In the genomic region with DNA sequence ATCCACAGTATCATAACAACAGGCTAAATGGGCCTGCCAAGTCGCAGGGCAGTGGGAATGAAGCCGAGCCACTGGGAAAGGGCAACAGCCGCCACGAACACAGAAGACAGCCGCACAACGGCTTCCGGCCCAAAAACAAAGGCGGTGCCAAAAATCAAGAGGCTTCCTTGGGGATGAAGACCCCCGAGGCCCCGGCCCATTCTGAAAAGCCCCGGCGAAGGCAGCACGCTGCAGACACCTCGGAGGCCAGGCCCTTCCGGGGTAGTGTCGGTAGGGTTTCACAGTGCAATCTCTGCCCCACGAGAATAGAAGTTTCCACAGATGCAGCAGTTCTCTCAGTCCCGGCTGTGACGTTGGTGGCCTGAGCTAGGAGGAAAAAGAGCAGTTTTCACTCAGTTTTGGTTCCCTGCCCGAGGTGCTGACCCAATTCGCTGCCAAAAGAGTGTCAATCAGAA, we compare ENCODE assay signal across 17 cellular contexts. TPM values are rescaled to one million over a fixed set of nuclear protein-coding genes. Genes with fewer than 3 reads are reported as not detected.
DNase-seq lines count a peak whose midpoint lies in the region; ATAC-seq, FAIRE-seq and TF ChIP-seq lines count a peak whose summit lies in the region.
"Had no signal": no experiment of that assay in that cellular context is flagged by ENCODE, and none has a peak within 500 bp of the region (broad histone marks: within the 10 kb centered on the region; RNA-seq: fewer than 3 reads in every experiment).

No MANE protein-coding gene starts in this region.

- TF ChIP-seq POLR2A in endothelial cell of umbilical vein (IDR thresholded peaks at IDR 0.05; ENCODE audit: low read depth, low read length) (no peak), HepG2 (IDR thresholded peaks at IDR 0.05; ENCODE audit: insufficient read depth in 1 of 2, low read depth in 2 of 2, low read length in 2 of 2) (no peak), stomach (IDR thresholded peaks at IDR 0.05) (no peak)

- H3K9me3 ChIP-seq in PC-3 (ENCODE audit: low read length) (no peaks in the 10 kb centered on the region), endothelial cell of umbilical vein (replicated peaks; ENCODE audit: control insufficient read depth, insufficient read depth, low read length) (no peaks in the 10 kb centered on the region), HepG2 (ENCODE audit: low read length) (no peaks in the 10 kb centered on the region), stomach (no peaks in the 10 kb centered on the region)
- H3K9me3 ChIP-seq in effector memory CD4-positive, alpha-beta T cell (ENCODE audit: control insufficient read depth, low read length), result no peaks in the 10 kb centered on the region
- H3K9me3 ChIP-seq: upper lobe of right lung had no signal

- H3K9ac ChIP-seq in PC-3 (ENCODE audit: low read length) (no peak overlapping the region), endothelial cell of umbilical vein (replicated peaks; ENCODE audit: extremely low read depth, insufficient read depth, low read length) (no peak overlapping the region), HepG2 (ENCODE audit: insufficient read depth, low read depth, low read length) (no peak overlapping the region)

- H3K4me3 ChIP-seq in PC-3 (ENCODE audit: low read length), result no peak overlapping the region
- H3K4me3 ChIP-seq in endothelial cell of umbilical vein (replicated peaks in 1 of 3; ENCODE audit: insufficient read depth in 1 of 3, low read depth in 1 of 3, low read length in 3 of 3), result no peak overlapping the region
- no peak overlapping the region for H3K4me3 ChIP-seq in HepG2 (replicated peaks in 1 of 3; ENCODE audit: insufficient read depth in 1 of 3, low read depth in 2 of 3, low read length in 3 of 3)
- no peak overlapping the region for H3K4me3 ChIP-seq in stomach
- no peak overlapping the region for H3K4me3 ChIP-seq in effector memory CD4-positive, alpha-beta T cell (ENCODE audit: insufficient read depth, low read depth, low read length, poor library complexity, severe bottlenecking)
- H3K4me3 ChIP-seq: hepatocyte, upper lobe of right lung had no signal

- in situ Hi-C loops in HepG2 (cut with HindIII; ENCODE audit: extremely low pct_ligation_motif_present, low pct_unique_long_range_greater_than_20kb), result no loop called here
- in situ Hi-C loops in GM13977 (cut with MboI; ENCODE audit: low pct_unique_long_range_greater_than_20kb, low sequenced_read_pairs, unreplicated experiment), result no loop called here

- dilution Hi-C loops in endothelial cell of umbilical vein (cut with MboI; ENCODE audit: extremely low pct_ligation_motif_present, low sequenced_read_pairs), result no loop called here

- DNase-seq in PC-3 (no peak), endothelial cell of umbilical vein (ENCODE audit: low read depth, low spot score) (no peak), HepG2 (ENCODE audit: low spot score) (no peak), stomach (no peak), GOT3 (lab: John Stamatoyannopoulos, UW) (no peak), HT-29 (ENCODE audit: low spot score) (no peak), GM13977 (ENCODE audit: low spot score) (no peak)
- DNase-seq in effector memory CD4-positive, alpha-beta T cell, result no peak
- DNase-seq: activated CD4-positive, alpha-beta memory T cell treated with anti-CD3 and anti-CD28 coated beads, Interleukin-2, amount 10 ng/mL, durations not matched to agents 7 days and 5 days; activated effector memory CD4-positive, alpha-beta T cell treated with Interleukin-2 at 50 U/mL for 16 hours; DMS 273 treated with DMSO at 0.1 percent for 48 hours; NCI-H2081 treated with DMSO at 0.1 percent for 48 hours; SHP77; T1000; upper lobe of right lung had no signal

- peaks cover 36% of the 10 kb centered on the region for H3K4me1 ChIP-seq in PC-3 (ENCODE audit: insufficient read depth, low read length)
- H3K4me1 ChIP-seq in endothelial cell of umbilical vein (ENCODE audit: control insufficient read depth, extremely low read depth, insufficient read depth, low read length), result no peaks in the 10 kb centered on the region
- H3K4me1 ChIP-seq in HepG2 (ENCODE audit: insufficient read depth, low read length), result peaks cover 42% of the 10 kb centered on the region
- peaks cover 0 to 17% (median 3%) of the 10 kb centered on the region in 4 donors for H3K4me1 ChIP-seq in stomach
- no peaks in the 10 kb centered on the region for H3K4me1 ChIP-seq in effector memory CD4-positive, alpha-beta T cell (ENCODE audit: control insufficient read depth, insufficient read depth, low read length, poor library complexity, severe bottlenecking)
- H3K4me1 ChIP-seq: upper lobe of right lung had no signal

- H3K36me3 ChIP-seq in PC-3 (ENCODE audit: low read depth, low read length) (peaks cover 45% of the 10 kb centered on the region), endothelial cell of umbilical vein (ENCODE audit: control insufficient read depth in 2 of 2, extremely low read depth in 1 of 2, insufficient read depth in 2 of 2, low read length in 2 of 2) (peaks cover 4 to 7% of the 10 kb centered on the region in 2 experiments), HepG2 (replicated peaks in 1 of 2; ENCODE audit: control insufficient read depth in 1 of 2, insufficient read depth in 2 of 2, low read length in 2 of 2) (peaks cover 36 to 62% of the 10 kb centered on the region in 2 experiments), stomach (peaks cover 10 to 70% (median 67%) of the 10 kb centered on the region in 4 donors)
- no peaks in the 10 kb centered on the region for H3K36me3 ChIP-seq in effector memory CD4-positive, alpha-beta T cell (ENCODE audit: control insufficient read depth, insufficient read depth, low read length)

- no peak for TF ChIP-seq RAD21 in HepG2 (CRISPR knock-in tag; IDR thresholded peaks at IDR 0.05)

- no peaks in the 10 kb centered on the region for H3K9me1 ChIP-seq in endothelial cell of umbilical vein (replicated peaks; ENCODE audit: control insufficient read depth, extremely low read depth, insufficient read depth, low read length)

- H4K20me1 ChIP-seq in PC-3 (ENCODE audit: low read length), result no peaks in the 10 kb centered on the region
- H4K20me1 ChIP-seq in endothelial cell of umbilical vein (replicated peaks; ENCODE audit: control insufficient read depth, extremely low read depth, insufficient read depth, low read length), result no peaks in the 10 kb centered on the region
- no peaks in the 10 kb centered on the region for H4K20me1 ChIP-seq in HepG2 (ENCODE audit: insufficient read depth, low read length)

- WGBS in HepG2 (ENCODE audit: low lambda C conversion rate), result 99% methylated on average over 21 of the region's 21 CpGs
- WGBS in stomach, 5 donors, result 75 to 91% (median 83%) methylated on average over 18 to 21 of the region's 21 CpGs

- H2AFZ ChIP-seq in PC-3 (ENCODE audit: low read length), result no peak overlapping the region
- H2AFZ ChIP-seq in endothelial cell of umbilical vein (ENCODE audit: low read depth, low read length), result no peak overlapping the region
- H2AFZ ChIP-seq in HepG2 (ENCODE audit: low read length), result no peak overlapping the region
- H2AFZ ChIP-seq: hepatocyte had no signal

- no peaks in the 10 kb centered on the region for H3K79me2 ChIP-seq in PC-3 (ENCODE audit: low read length)
- H3K79me2 ChIP-seq in endothelial cell of umbilical vein (ENCODE audit: control insufficient read depth, insufficient read depth, low read length), result no peaks in the 10 kb centered on the region
- H3K79me2 ChIP-seq in HepG2 (ENCODE audit: insufficient read depth, low read length), result no peaks in the 10 kb centered on the region
- H3K79me2 ChIP-seq: hepatocyte had no signal

- H3K9me2 ChIP-seq in PC-3 (replicated peaks; ENCODE audit: low read length), result no peaks in the 10 kb centered on the region

- POLR2A ChIA-PET in PC-3 (lab: Charles Lee; ENCODE audit: unreplicated experiment), result no interaction called here
- POLR2A ChIA-PET in endothelial cell of umbilical vein (lab: Charles Lee), result no interaction called here
- POLR2A ChIA-PET in HepG2 (lab: Yijun Ruan, JAX), result no interaction called here

- TF ChIP-seq CTCF in PC-3 (conservative IDR thresholded peaks at IDR 0.05; ENCODE audit: low read depth, low read length), result no peak
- no peak for TF ChIP-seq CTCF in endothelial cell of umbilical vein (IDR thresholded peaks at IDR 0.05; ENCODE audit: extremely low read depth in 1 of 2, insufficient read depth in 1 of 2, low read depth in 1 of 2, low read length in 2 of 2)
- no peak for TF ChIP-seq CTCF in HepG2 (CRISPR knock-in tag; IDR thresholded peaks at IDR 0.05)
- TF ChIP-seq CTCF in stomach (IDR thresholded peaks at IDR 0.05), result no peak
- no peak for TF ChIP-seq CTCF in GM13977 (IDR thresholded peaks at IDR 0.05; ENCODE audit: extremely low read depth, insufficient read depth, missing control alignments)

- TF ChIP-seq EP300 in HepG2 (IDR thresholded peaks at IDR 0.05; ENCODE audit: low read depth in 2 of 2, low read length in 2 of 2) (no peak), HepG2 (CRISPR knock-in tag; IDR thresholded peaks at IDR 0.05; ENCODE audit: borderline replicate concordance) (no peak), stomach (IDR thresholded peaks at IDR 0.05) (no peak)

- intact Hi-C loops in PC-3 (cut with micrococcal nuclease), result no loop called here
- intact Hi-C loops in endothelial cell of umbilical vein (cut with micrococcal nuclease), result no loop called here
- intact Hi-C loops in HepG2 (cut with micrococcal nuclease; ENCODE audit: unreplicated experiment), result no loop called here
- intact Hi-C loops in stomach (cut with DNase I; ENCODE audit: low total_unique reads), result no loop called here

- no peaks in the 10 kb centered on the region for H3K27me3 ChIP-seq in PC-3 (ENCODE audit: low read length)
- no peaks in the 10 kb centered on the region for H3K27me3 ChIP-seq in endothelial cell of umbilical vein (ENCODE audit: control insufficient read depth in 2 of 2, insufficient read depth in 2 of 2, low read length in 2 of 2)
- no peaks in the 10 kb centered on the region for H3K27me3 ChIP-seq in HepG2 (ENCODE audit: control insufficient read depth in 1 of 2, insufficient read depth in 2 of 2, low read length in 2 of 2)
- no peaks in the 10 kb centered on the region for H3K27me3 ChIP-seq in stomach
- no peaks in the 10 kb centered on the region for H3K27me3 ChIP-seq in effector memory CD4-positive, alpha-beta T cell (replicated peaks; ENCODE audit: control insufficient read depth, insufficient read depth, low read length, poor library complexity, severe bottlenecking)
- H3K27me3 ChIP-seq: hepatocyte, upper lobe of right lung had no signal

- H3K4me2 ChIP-seq in PC-3 (ENCODE audit: low read length), result no peak overlapping the region
- H3K4me2 ChIP-seq in endothelial cell of umbilical vein (ENCODE audit: insufficient read depth, low read length), result no peak overlapping the region
- no peak overlapping the region for H3K4me2 ChIP-seq in HepG2 (ENCODE audit: low read depth, low read length)
- H3K4me2 ChIP-seq: hepatocyte had no signal

- no peaks in the 10 kb centered on the region for H3F3A ChIP-seq in PC-3 (ENCODE audit: low read length, unreplicated experiment)

- FAIRE-seq in endothelial cell of umbilical vein (lab: Jason Lieb, UNC), result no peak
- FAIRE-seq in HepG2 (lab: Jason Lieb, UNC), result no peak
- FAIRE-seq: endometrium had no signal

- no peak overlapping the region for H3K27ac ChIP-seq in PC-3 (ENCODE audit: low read length)
- H3K27ac ChIP-seq in endothelial cell of umbilical vein (ENCODE audit: insufficient read depth, low read depth, low read length), result no peak overlapping the region
- no peak overlapping the region for H3K27ac ChIP-seq in HepG2 (ENCODE audit: extremely low read length, insufficient read depth, low read length)
- peak overlapping the region in 4 of 5 donors; percentile 45 to 73 (median 69) for H3K27ac ChIP-seq in stomach
- H3K27ac ChIP-seq in effector memory CD4-positive, alpha-beta T cell (ENCODE audit: insufficient read depth, low read length, poor library complexity, severe bottlenecking), result no peak overlapping the region
- H3K27ac ChIP-seq: hepatocyte, upper lobe of right lung had no signal

- BruUV-seq in PC-3 (replicated peaks; lab: Mats Ljungman, UMichigan) (TSS peak; percentile 42), endothelial cell of umbilical vein (replicated peaks; lab: Mats Ljungman, UMichigan) (TSS peak; percentile 24), HepG2 (replicated peaks; lab: Mats Ljungman, UMichigan) (TSS peak; percentile 32)

- CTCF ChIA-PET in PC-3 (lab: Charles Lee), result no interaction called here
- CTCF ChIA-PET in endothelial cell of umbilical vein (lab: Charles Lee), result interaction anchor here (2.0 kb wide), 1 partner anchor 504 kb away, joined by 8 read pairs; no protein-coding TSS in a partner anchor
- CTCF ChIA-PET in HepG2 (lab: Yijun Ruan, JAX; ENCODE audit: low intra/inter-chr PET ratio, low total read pairs), result no interaction called here

- ATAC-seq in PC-3 (no peak), HepG2 (no peak)
- ATAC-seq: upper lobe of right lung had no signal

RNA-seq across cellular contexts. Expression of a gene that starts 32.2 kb away (rescaled TPM):
- total RNA-seq in PC-3 (2014; rRNA removed) (10.4 and 13.0 TPM in 2 replicates), endothelial cell of umbilical vein (5.4 and 6.6 TPM in 2 replicates), HepG2 (2016; rRNA removed; fragmentation: Illumina TruSeq; extraction: Trizol) (7.0 and 7.1 TPM in 2 replicates), stomach (10 to 100 TPM in 4 of 5 donors, 1 to 10 TPM in 1; 1.2 to 22.9 (median 15.4) TPM)
- polyA plus RNA-seq in endothelial cell of umbilical vein (2.6 TPM in 2 replicates), HepG2 (2011; rRNA removed) (2.2 and 2.5 TPM in 2 replicates), stomach (10 to 100 TPM in 2 of 3 donors, 1 to 10 TPM in 1; 7.2 to 17.9 (median 10.6) TPM)
- polyA plus RNA-seq in endothelial cell of umbilical vein (2011; cell fraction: cytosol; rRNA removed), result 3.3 and 4.4 TPM in 2 replicates
- polyA plus RNA-seq in endothelial cell of umbilical vein (2011; cell fraction: nucleus; rRNA removed), result 4.6 TPM in 2 replicates
- 4.9 and 5.1 TPM in 2 replicates for polyA plus RNA-seq in endothelial cell of umbilical vein (2012)
- 2.8 and 5.6 TPM in 2 replicates for polyA minus RNA-seq in endothelial cell of umbilical vein
- polyA minus RNA-seq in endothelial cell of umbilical vein (2011; cell fraction: cytosol; rRNA and poly(A)+ RNA removed), result 1.3 TPM
- 2.3 and 3.0 TPM in 2 replicates for polyA minus RNA-seq in endothelial cell of umbilical vein (2011; cell fraction: nucleus; rRNA and poly(A)+ RNA removed)
- 1.9 and 2.4 TPM in 2 replicates for total RNA-seq in HepG2 (2016; cell fraction: cytosol; rRNA removed; fragmentation: Illumina TruSeq; extraction: Trizol; ENCODE audit: low read depth)
- total RNA-seq in HepG2 (2016; cell fraction: insoluble cytoplasmic fraction; rRNA removed; fragmentation: Illumina TruSeq; extraction: Trizol), result 6.3 and 7.3 TPM in 2 replicates
- total RNA-seq in HepG2 (2016; cell fraction: membrane; rRNA removed; fragmentation: Illumina TruSeq; extraction: Trizol), result 7.3 and 8.3 TPM in 2 replicates
- 3.6 and 4.2 TPM in 2 replicates for total RNA-seq in HepG2 (2016; cell fraction: nucleus; rRNA removed; fragmentation: Illumina TruSeq; extraction: Trizol)
- 1.6 and 2.3 TPM in 2 replicates for polyA plus RNA-seq in HepG2 (2011; cell fraction: cytosol; rRNA removed)
- polyA plus RNA-seq in HepG2 (2011; cell fraction: nucleus; rRNA removed), result 3.2 and 4.3 TPM in 2 replicates
- 2.8 and 4.9 TPM in 2 replicates for polyA plus RNA-seq in HepG2 (2012)
- 2.4 and 3.1 TPM in 2 replicates for polyA plus RNA-seq in HepG2 (2016; cell fraction: cytosol; fragmentation: Illumina TruSeq; extraction: Trizol; ENCODE audit: low read depth)
- 5.9 and 8.3 TPM in 2 replicates for polyA plus RNA-seq in HepG2 (2016; cell fraction: insoluble cytoplasmic fraction; fragmentation: Illumina TruSeq; extraction: Trizol; ENCODE audit: low read depth)
- polyA plus RNA-seq in HepG2 (2016; cell fraction: membrane; fragmentation: Illumina TruSeq; extraction: Trizol; ENCODE audit: low read depth), result 5.6 TPM in 2 replicates
- 5.0 and 6.2 TPM in 2 replicates for polyA plus RNA-seq in HepG2 (2016; cell fraction: nucleus; fragmentation: Illumina TruSeq; extraction: Trizol; ENCODE audit: insufficient read depth, low read depth)
- 0.42 and 0.86 TPM in 2 replicates for polyA minus RNA-seq in HepG2 (2011; rRNA and poly(A)+ RNA removed; ENCODE audit: low replicate concordance)
- 2.0 and 2.1 TPM in 2 replicates for polyA minus RNA-seq in HepG2 (2011; cell fraction: cytosol; rRNA and poly(A)+ RNA removed)
- polyA minus RNA-seq in HepG2 (2011; cell fraction: nucleus; rRNA and poly(A)+ RNA removed), result 4.0 and 4.1 TPM in 2 replicates
- 6.8 and 6.9 TPM in 2 replicates for total RNA-seq in HT-29 (2014; rRNA removed; shearing (Covaris generic))

RNA-seq across cellular contexts. Expression of a gene that starts 48.3 kb away (rescaled TPM):
- total RNA-seq in PC-3 (2014; rRNA removed) (23.5 and 25.6 TPM in 2 replicates), endothelial cell of umbilical vein (19.7 and 20.5 TPM in 2 replicates), HepG2 (2016; rRNA removed; fragmentation: Illumina TruSeq; extraction: Trizol) (16.2 and 32.2 TPM in 2 replicates), stomach (1 to 10 TPM in 4 of 5 donors, under 1 TPM in 1; 0.58 to 6.7 (median 3.7) TPM)
- polyA plus RNA-seq in endothelial cell of umbilical vein (1.3 and 1.7 TPM in 2 replicates), HepG2 (2011; rRNA removed) (1.9 and 5.1 TPM in 2 replicates), stomach (1 to 10 TPM in 2 of 3 donors, under 1 TPM in 1; 0.92 to 1.3 (median 1.1) TPM)
- 5.4 and 6.0 TPM in 2 replicates for polyA plus RNA-seq in endothelial cell of umbilical vein (2011; cell fraction: cytosol; rRNA removed)
- 5.3 and 10.2 TPM in 2 replicates for polyA plus RNA-seq in endothelial cell of umbilical vein (2011; cell fraction: nucleus; rRNA removed)
- 6.5 and 15.9 TPM in 2 replicates for polyA plus RNA-seq in endothelial cell of umbilical vein (2012)
- polyA minus RNA-seq in endothelial cell of umbilical vein, result 2.4 and 3.7 TPM in 2 replicates
- polyA minus RNA-seq in endothelial cell of umbilical vein (2011; cell fraction: cytosol; rRNA and poly(A)+ RNA removed), result 4.2 TPM
- 10.3 and 10.7 TPM in 2 replicates for polyA minus RNA-seq in endothelial cell of umbilical vein (2011; cell fraction: nucleus; rRNA and poly(A)+ RNA removed)
- total RNA-seq in HepG2 (2016; cell fraction: cytosol; rRNA removed; fragmentation: Illumina TruSeq; extraction: Trizol; ENCODE audit: low read depth), result 1.1 and 1.4 TPM in 2 replicates
- 16.1 and 31.3 TPM in 2 replicates for total RNA-seq in HepG2 (2016; cell fraction: insoluble cytoplasmic fraction; rRNA removed; fragmentation: Illumina TruSeq; extraction: Trizol)
- total RNA-seq in HepG2 (2016; cell fraction: membrane; rRNA removed; fragmentation: Illumina TruSeq; extraction: Trizol), result 4.3 and 5.1 TPM in 2 replicates
- total RNA-seq in HepG2 (2016; cell fraction: nucleus; rRNA removed; fragmentation: Illumina TruSeq; extraction: Trizol), result 26.7 and 28.5 TPM in 2 replicates
- polyA plus RNA-seq in HepG2 (2011; cell fraction: cytosol; rRNA removed), result 1.2 and 1.3 TPM in 2 replicates
- polyA plus RNA-seq in HepG2 (2011; cell fraction: nucleus; rRNA removed), result 2.6 and 2.7 TPM in 2 replicates
- polyA plus RNA-seq in HepG2 (2012), result 3.4 and 6.3 TPM in 2 replicates
- 0.41 and 0.43 TPM in 2 replicates for polyA plus RNA-seq in HepG2 (2016; cell fraction: cytosol; fragmentation: Illumina TruSeq; extraction: Trizol; ENCODE audit: low read depth)
- polyA plus RNA-seq in HepG2 (2016; cell fraction: insoluble cytoplasmic fraction; fragmentation: Illumina TruSeq; extraction: Trizol; ENCODE audit: low read depth), result 25.2 and 26.5 TPM in 2 replicates
- polyA plus RNA-seq in HepG2 (2016; cell fraction: membrane; fragmentation: Illumina TruSeq; extraction: Trizol; ENCODE audit: low read depth), result 1.2 TPM in 2 replicates
- polyA plus RNA-seq in HepG2 (2016; cell fraction: nucleus; fragmentation: Illumina TruSeq; extraction: Trizol; ENCODE audit: insufficient read depth, low read depth), result 17.4 and 17.5 TPM in 2 replicates
- polyA minus RNA-seq in HepG2 (2011; rRNA and poly(A)+ RNA removed; ENCODE audit: low replicate concordance), result 0.84 and 3.3 TPM in 2 replicates
- polyA minus RNA-seq in HepG2 (2011; cell fraction: cytosol; rRNA and poly(A)+ RNA removed), result 4.9 and 5.4 TPM in 2 replicates
- 26.2 and 43.8 TPM in 2 replicates for polyA minus RNA-seq in HepG2 (2011; cell fraction: nucleus; rRNA and poly(A)+ RNA removed)
- 3.9 and 5.3 TPM in 2 replicates for total RNA-seq in HT-29 (2014; rRNA removed; shearing (Covaris generic))

Comparison
In these comparisons a context has a peak if more than half of its experiments do, and no peak if none do; other contexts are left out.
1. H3K27ac ChIP-seq: peak in stomach (4 of 5); none in PC-3 (single experiment), endothelial cell of umbilical vein (single experiment), HepG2 (single experiment) and effector memory CD4-positive, alpha-beta T cell (single experiment).